ENCODE assay signal across 1 cellular context in genomic region chrX:119760026-119760902, GRCh38.
TF ChIP-seq lines count a peak whose summit lies in the region.

No MANE protein-coding gene starts in this region.

TF ChIP-seq in H1, 55 proteins besides CTCF, POLR2A, EP300 and RAD21:
- TF ChIP-seq CHD1 (IDR thresholded peaks at IDR 0.05; ENCODE audit: low read depth, low read length) (no peak), RXRA (IDR thresholded peaks at IDR 0.05; ENCODE audit: insufficient read depth, low read depth, low read length) (no peak), HDAC2 (IDR thresholded peaks at IDR 0.05; ENCODE audit: borderline replicate concordance in 1 of 2, low read depth in 2 of 2, low read length in 2 of 2) (no peak), SP1 (IDR thresholded peaks at IDR 0.05; ENCODE audit: low read depth, low read length) (no peak), GTF2F1 (IDR thresholded peaks at IDR 0.05; ENCODE audit: borderline replicate concordance, low read depth, low read length) (no peak), RNF2 (IDR thresholded peaks at IDR 0.05; ENCODE audit: borderline replicate concordance, low read depth, low read length, missing control alignments, poor library complexity, severe bottlenecking) (no peak), NANOG (IDR thresholded peaks at IDR 0.05; ENCODE audit: insufficient read depth, low read depth, low read length, poor library complexity, severe bottlenecking) (no peak), CEBPB (IDR thresholded peaks at IDR 0.05; ENCODE audit: low read depth, low read length) (no peak), SP4 (IDR thresholded peaks at IDR 0.05; ENCODE audit: low read length) (no peak), POLR2AphosphoS5 (IDR thresholded peaks at IDR 0.05; ENCODE audit: low read depth, low read length) (no peak), CHD2 (IDR thresholded peaks at IDR 0.05; ENCODE audit: low read length) (no peak), JUN (IDR thresholded peaks at IDR 0.05; ENCODE audit: low read depth, low read length) (no peak), SIX5 (IDR thresholded peaks at IDR 0.05; ENCODE audit: low read depth, low read length) (no peak), SUZ12 (IDR thresholded peaks at IDR 0.05; ENCODE audit: low read length) (no peak), HDAC6 (IDR thresholded peaks at IDR 0.05; ENCODE audit: low read depth, low read length) (no peak), YY1 (IDR thresholded peaks at IDR 0.05; ENCODE audit: low read depth, low read length) (no peak)
- TF ChIP-seq, protein P1, sequence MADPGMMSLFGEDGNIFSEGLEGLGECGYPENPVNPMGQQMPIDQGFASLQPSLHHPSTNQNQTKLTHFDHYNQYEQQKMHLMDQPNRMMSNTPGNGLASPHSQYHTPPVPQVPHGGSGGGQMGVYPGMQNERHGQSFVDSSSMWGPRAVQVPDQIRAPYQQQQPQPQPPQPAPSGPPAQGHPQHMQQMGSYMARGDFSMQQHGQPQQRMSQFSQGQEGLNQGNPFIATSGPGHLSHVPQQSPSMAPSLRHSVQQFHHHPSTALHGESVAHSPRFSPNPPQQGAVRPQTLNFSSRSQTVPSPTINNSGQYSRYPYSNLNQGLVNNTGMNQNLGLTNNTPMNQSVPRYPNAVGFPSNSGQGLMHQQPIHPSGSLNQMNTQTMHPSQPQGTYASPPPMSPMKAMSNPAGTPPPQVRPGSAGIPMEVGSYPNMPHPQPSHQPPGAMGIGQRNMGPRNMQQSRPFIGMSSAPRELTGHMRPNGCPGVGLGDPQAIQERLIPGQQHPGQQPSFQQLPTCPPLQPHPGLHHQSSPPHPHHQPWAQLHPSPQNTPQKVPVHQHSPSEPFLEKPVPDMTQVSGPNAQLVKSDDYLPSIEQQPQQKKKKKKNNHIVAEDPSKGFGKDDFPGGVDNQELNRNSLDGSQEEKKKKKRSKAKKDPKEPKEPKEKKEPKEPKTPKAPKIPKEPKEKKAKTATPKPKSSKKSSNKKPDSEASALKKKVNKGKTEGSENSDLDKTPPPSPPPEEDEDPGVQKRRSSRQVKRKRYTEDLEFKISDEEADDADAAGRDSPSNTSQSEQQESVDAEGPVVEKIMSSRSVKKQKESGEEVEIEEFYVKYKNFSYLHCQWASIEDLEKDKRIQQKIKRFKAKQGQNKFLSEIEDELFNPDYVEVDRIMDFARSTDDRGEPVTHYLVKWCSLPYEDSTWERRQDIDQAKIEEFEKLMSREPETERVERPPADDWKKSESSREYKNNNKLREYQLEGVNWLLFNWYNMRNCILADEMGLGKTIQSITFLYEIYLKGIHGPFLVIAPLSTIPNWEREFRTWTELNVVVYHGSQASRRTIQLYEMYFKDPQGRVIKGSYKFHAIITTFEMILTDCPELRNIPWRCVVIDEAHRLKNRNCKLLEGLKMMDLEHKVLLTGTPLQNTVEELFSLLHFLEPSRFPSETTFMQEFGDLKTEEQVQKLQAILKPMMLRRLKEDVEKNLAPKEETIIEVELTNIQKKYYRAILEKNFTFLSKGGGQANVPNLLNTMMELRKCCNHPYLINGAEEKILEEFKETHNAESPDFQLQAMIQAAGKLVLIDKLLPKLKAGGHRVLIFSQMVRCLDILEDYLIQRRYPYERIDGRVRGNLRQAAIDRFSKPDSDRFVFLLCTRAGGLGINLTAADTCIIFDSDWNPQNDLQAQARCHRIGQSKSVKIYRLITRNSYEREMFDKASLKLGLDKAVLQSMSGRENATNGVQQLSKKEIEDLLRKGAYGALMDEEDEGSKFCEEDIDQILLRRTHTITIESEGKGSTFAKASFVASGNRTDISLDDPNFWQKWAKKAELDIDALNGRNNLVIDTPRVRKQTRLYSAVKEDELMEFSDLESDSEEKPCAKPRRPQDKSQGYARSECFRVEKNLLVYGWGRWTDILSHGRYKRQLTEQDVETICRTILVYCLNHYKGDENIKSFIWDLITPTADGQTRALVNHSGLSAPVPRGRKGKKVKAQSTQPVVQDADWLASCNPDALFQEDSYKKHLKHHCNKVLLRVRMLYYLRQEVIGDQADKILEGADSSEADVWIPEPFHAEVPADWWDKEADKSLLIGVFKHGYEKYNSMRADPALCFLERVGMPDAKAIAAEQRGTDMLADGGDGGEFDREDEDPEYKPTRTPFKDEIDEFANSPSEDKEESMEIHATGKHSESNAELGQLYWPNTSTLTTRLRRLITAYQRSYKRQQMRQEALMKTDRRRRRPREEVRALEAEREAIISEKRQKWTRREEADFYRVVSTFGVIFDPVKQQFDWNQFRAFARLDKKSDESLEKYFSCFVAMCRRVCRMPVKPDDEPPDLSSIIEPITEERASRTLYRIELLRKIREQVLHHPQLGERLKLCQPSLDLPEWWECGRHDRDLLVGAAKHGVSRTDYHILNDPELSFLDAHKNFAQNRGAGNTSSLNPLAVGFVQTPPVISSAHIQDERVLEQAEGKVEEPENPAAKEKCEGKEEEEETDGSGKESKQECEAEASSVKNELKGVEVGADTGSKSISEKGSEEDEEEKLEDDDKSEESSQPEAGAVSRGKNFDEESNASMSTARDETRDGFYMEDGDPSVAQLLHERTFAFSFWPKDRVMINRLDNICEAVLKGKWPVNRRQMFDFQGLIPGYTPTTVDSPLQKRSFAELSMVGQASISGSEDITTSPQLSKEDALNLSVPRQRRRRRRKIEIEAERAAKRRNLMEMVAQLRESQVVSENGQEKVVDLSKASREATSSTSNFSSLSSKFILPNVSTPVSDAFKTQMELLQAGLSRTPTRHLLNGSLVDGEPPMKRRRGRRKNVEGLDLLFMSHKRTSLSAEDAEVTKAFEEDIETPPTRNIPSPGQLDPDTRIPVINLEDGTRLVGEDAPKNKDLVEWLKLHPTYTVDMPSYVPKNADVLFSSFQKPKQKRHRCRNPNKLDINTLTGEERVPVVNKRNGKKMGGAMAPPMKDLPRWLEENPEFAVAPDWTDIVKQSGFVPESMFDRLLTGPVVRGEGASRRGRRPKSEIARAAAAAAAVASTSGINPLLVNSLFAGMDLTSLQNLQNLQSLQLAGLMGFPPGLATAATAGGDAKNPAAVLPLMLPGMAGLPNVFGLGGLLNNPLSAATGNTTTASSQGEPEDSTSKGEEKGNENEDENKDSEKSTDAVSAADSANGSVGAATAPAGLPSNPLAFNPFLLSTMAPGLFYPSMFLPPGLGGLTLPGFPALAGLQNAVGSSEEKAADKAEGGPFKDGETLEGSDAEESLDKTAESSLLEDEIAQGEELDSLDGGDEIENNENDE (IDR thresholded peaks at IDR 0.05; ENCODE audit: insufficient replicate concordance, low read length) = no peak
